ENCODE assay signal across 8 cellular contexts in the genomic region with DNA sequence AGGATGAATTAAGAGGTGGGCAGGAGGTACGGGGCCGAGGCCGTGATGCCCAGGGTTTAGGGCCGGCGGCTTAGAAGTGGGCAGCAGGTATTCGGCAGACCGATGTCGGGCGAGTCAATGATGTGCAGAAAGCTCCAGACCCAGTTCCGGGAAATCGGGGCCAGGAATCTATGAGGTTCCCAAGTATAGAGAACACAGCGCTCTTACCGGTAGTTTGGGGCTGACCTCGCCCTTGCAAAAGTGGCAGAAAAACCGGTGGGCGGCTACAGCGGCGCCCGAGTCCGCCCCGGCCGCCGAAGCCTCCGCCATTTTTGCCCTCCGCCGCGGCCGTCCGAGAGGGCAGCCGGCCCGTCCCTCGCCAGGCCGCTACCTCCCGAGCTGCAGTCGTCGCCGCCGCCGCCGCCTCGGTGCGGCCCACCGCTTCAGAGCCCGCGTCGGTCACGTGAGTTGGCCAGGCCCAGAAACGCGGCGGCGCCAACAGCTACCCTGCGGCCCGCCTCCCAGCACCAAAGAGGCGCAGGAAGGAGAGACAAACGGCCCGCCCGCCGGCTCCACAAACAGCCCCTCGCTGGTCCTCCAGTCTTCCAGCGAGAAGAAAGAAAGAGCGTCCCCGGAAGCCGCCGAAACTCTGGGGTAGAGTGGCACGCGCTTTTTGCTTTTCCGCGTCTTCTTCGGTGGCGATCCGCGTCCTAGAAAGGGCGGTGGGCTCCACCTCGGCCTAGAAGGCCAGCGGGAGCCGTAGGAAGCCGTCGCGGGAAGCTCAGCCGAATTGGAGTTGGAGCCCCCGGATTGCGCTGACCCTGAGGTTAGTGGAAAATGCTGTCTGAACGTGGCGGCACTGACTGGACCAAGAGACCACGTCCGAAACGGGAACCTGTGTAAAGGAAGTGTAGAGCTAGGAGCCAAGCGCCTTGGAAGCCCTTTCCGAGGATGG. TPM values are rescaled to one million over a fixed set of nuclear protein-coding genes. Genes with fewer than 3 reads are reported as not detected.
DNase-seq lines count a peak whose midpoint lies in the region; ATAC-seq lines count a peak whose summit lies in the region.

POLR3C (plus strand) TSS at position 636 of the 934 bp plus-strand sequence. CDS start 1,577 bp downstream, outside the sequence.
RNF115 (minus strand) TSS at position 531 of the 934 bp plus-strand sequence; CDS start at position 309, 222 bp downstream.

- peaks cover 24% of the 10 kb centered on the region for H3K36me3 ChIP-seq in effector memory CD4-positive, alpha-beta T cell (ENCODE audit: control insufficient read depth, insufficient read depth, low read length)

- H3K27ac ChIP-seq in effector memory CD4-positive, alpha-beta T cell (ENCODE audit: insufficient read depth, low read length, poor library complexity, severe bottlenecking) = peak within 1 kb of the TSS; percentile 80

- DNase-seq in CMK (ENCODE audit: low read depth) (peak; percentile 80), HT1080 (ENCODE audit: low read depth) (peak; percentile 93), NOMO-1 (lab: John Stamatoyannopoulos, UW; ENCODE audit: unreplicated experiment in 2 of 2) (peak; percentile 93 to 96), medulla oblongata (ENCODE audit: extremely low spot score) (peak; percentile 90)
- peak; percentile 76 to 81 (median 79) for DNase-seq in effector memory CD4-positive, alpha-beta T cell
- peak; percentile 80 for DNase-seq in stimulated activated CD8-positive, alpha-beta memory T cell treated with anti-CD3 and anti-CD28 coated beads, Interleukin-12 subunit alpha, Interleukin-12 subunit beta, amount 100 ng/mL, for 1 hour (ENCODE audit: low read depth)

- CTCF ChIA-PET in activated CD8-positive, alpha-beta memory T cell treated with anti-CD3 and anti-CD28 coated beads for 36 hours (lab: Charles Lee) = interaction anchor here (0.9 to 3.2 kb wide), 3 partner anchors 21 to 68 kb away, joined by 3 to 16 read pairs (median 3); partner anchors contain the start of gene NUDT17

- H3K27me3 ChIP-seq in effector memory CD4-positive, alpha-beta T cell (replicated peaks; ENCODE audit: control insufficient read depth, insufficient read depth, low read length, poor library complexity, severe bottlenecking) = no peaks in the 10 kb centered on the region

- H3K4me3 ChIP-seq in effector memory CD4-positive, alpha-beta T cell (ENCODE audit: insufficient read depth, low read depth, low read length, poor library complexity, severe bottlenecking) = peak within 1 kb of the TSS; percentile 88

- POLR2A ChIA-PET in activated CD8-positive, alpha-beta memory T cell treated with anti-CD3 and anti-CD28 coated beads for 36 hours (lab: Charles Lee) = interaction anchor here (0.7 to 1.8 kb wide), 5 partner anchors 16 to 104 kb away, joined by 3 to 9 read pairs (median 3); partner anchors contain the start of genes NUDT17, PIAS3 and RBM8A

- ATAC-seq in GM21360 (IDR thresholded peaks at IDR 0.05; ENCODE audit: unreplicated experiment) = peak; percentile 87

- peaks cover 7% of the 10 kb centered on the region for H3K4me1 ChIP-seq in effector memory CD4-positive, alpha-beta T cell (ENCODE audit: control insufficient read depth, insufficient read depth, low read length, poor library complexity, severe bottlenecking)

- H3K9me3 ChIP-seq in effector memory CD4-positive, alpha-beta T cell (ENCODE audit: control insufficient read depth, low read length) = no peaks in the 10 kb centered on the region

RNA-seq across cellular contexts. Expression of gene POLR3C, which starts in this region (rescaled TPM):
- 51.1 and 56.4 TPM in 2 replicates for total RNA-seq in HT1080 (2014; rRNA removed; shearing (Covaris generic))
- 37.1 and 37.8 TPM in 2 replicates for polyA plus RNA-seq in HT1080 (2015; cell fraction: cytosol; rRNA removed)
- polyA plus RNA-seq in HT1080 (2015; cell fraction: nucleus; rRNA removed) = 50.5 and 52.2 TPM in 2 replicates
- total RNA-seq in activated CD8-positive, alpha-beta memory T cell treated with anti-CD3 and anti-CD28 coated beads for 36 hours = 10 to 100 TPM; 55.8 to 56.3 TPM

RNA-seq across cellular contexts. Expression of gene RNF115, which starts in this region (rescaled TPM):
- total RNA-seq in HT1080 (2014; rRNA removed; shearing (Covaris generic)) = 7.5 and 9.3 TPM in 2 replicates
- polyA plus RNA-seq in HT1080 (2015; cell fraction: cytosol; rRNA removed) = 5.6 TPM in 2 replicates
- 6.9 and 9.7 TPM in 2 replicates for polyA plus RNA-seq in HT1080 (2015; cell fraction: nucleus; rRNA removed)
- 10 to 100 TPM; 16.3 to 16.4 TPM for total RNA-seq in activated CD8-positive, alpha-beta memory T cell treated with anti-CD3 and anti-CD28 coated beads for 36 hours

Comparison
In these comparisons a context has a peak if more than half of its experiments do, and no peak if none do; other contexts are left out.
1. Peak in every context shown above with its lines: DNase-seq, ATAC-seq, H3K4me3 ChIP-seq and H3K27ac ChIP-seq.